ENCODE assay signal across 1 cellular context in the genomic region with DNA sequence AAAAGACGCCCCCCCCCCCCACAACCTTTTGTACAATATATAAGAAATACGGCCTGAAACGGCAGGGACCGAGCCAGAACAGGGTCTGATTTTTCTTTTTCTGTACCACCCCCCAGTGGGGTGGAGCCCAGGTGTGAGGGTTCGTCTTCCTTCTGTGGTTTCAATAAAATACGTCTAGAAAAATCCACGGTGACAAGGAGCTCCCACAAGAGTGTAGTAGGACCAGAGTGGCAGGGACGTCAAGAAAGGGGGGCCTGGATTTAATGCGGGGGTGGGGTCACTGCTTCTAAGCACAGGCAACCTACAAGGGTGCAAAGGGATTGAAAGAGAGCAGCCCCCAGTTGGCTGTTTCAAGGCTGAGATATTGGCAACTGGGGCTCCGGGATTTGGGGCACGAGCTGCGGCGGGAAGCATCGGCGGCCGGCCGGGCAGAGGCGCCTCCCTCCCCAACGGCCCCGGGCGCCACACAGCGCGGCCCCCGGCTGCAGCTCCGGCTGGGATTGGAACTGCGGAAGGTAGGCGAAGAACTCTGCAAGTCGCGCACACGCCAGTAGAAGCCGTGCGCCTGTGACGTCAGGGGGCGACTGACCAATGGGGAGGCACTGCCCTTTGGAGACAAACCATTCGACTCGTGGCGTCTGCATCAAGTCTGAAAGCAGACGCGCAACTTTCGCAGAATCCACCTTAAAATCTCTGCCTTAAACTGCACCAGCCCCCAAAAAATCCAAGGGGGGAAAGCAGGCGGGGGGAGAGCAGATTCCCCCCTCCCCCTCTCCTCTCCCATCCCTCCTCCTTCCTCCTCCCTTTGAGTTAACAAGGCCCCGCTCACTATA.
TF ChIP-seq lines count a peak whose summit lies in the region.

A gene (plus strand): TSS at position 623 of the 833 bp plus-strand sequence. CDS start 425 bp downstream, outside the sequence.

TF ChIP-seq in HepG2, 621 proteins besides CTCF, POLR2A, EP300 and RAD21 (continued from another document and continues in another):
- TF ChIP-seq, protein P1, sequence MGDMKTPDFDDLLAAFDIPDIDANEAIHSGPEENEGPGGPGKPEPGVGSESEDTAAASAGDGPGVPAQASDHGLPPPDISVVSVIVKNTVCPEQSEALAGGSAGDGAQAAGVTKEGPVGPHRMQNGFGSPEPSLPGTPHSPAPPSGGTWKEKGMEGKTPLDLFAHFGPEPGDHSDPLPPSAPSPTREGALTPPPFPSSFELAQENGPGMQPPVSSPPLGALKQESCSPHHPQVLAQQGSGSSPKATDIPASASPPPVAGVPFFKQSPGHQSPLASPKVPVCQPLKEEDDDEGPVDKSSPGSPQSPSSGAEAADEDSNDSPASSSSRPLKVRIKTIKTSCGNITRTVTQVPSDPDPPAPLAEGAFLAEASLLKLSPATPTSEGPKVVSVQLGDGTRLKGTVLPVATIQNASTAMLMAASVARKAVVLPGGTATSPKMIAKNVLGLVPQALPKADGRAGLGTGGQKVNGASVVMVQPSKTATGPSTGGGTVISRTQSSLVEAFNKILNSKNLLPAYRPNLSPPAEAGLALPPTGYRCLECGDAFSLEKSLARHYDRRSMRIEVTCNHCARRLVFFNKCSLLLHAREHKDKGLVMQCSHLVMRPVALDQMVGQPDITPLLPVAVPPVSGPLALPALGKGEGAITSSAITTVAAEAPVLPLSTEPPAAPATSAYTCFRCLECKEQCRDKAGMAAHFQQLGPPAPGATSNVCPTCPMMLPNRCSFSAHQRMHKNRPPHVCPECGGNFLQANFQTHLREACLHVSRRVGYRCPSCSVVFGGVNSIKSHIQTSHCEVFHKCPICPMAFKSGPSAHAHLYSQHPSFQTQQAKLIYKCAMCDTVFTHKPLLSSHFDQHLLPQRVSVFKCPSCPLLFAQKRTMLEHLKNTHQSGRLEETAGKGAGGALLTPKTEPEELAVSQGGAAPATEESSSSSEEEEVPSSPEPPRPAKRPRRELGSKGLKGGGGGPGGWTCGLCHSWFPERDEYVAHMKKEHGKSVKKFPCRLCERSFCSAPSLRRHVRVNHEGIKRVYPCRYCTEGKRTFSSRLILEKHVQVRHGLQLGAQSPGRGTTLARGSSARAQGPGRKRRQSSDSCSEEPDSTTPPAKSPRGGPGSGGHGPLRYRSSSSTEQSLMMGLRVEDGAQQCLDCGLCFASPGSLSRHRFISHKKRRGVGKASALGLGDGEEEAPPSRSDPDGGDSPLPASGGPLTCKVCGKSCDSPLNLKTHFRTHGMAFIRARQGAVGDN (CRISPR knock-in tag; IDR thresholded peaks at IDR 0.05), result peak; percentile 88
- TF ChIP-seq ZNF468 (CRISPR knock-in tag; IDR thresholded peaks at IDR 0.05) (no peak), EED (CRISPR knock-in tag; IDR thresholded peaks at IDR 0.05) (no peak), TRIM24 (CRISPR knock-in tag; IDR thresholded peaks at IDR 0.05) (no peak), MXD4 (CRISPR knock-in tag; IDR thresholded peaks at IDR 0.05) (no peak; the same call in 1 of the 2 replicates), SIN3A (IDR thresholded peaks at IDR 0.05; ENCODE audit: borderline replicate concordance, low read depth, low read length) (0 out of 2 replicates have a peak, but pooled peaks have one; percentile 22), RFXAP (CRISPR knock-in tag; IDR thresholded peaks at IDR 0.05; ENCODE audit: borderline replicate concordance) (peak; percentile 93), SOX5 (CRISPR knock-in tag; IDR thresholded peaks at IDR 0.05; ENCODE audit: borderline replicate concordance) (peak; percentile 48; the same call in 1 of the 2 replicates), FLYWCH1 (CRISPR knock-in tag; IDR thresholded peaks at IDR 0.05) (no peak), ZNF207 (IDR thresholded peaks at IDR 0.05; ENCODE audit: borderline replicate concordance) (no peak), RFX5 (IDR thresholded peaks at IDR 0.05; ENCODE audit: low read depth, low read length) (peak; percentile 86), SRSF1 (optimal IDR thresholded peaks at IDR 0.05; ENCODE audit: low read depth, low read length) (peak; percentile 83), SP1 (IDR thresholded peaks at IDR 0.05) (no peak), SP1 (CRISPR knock-in tag; IDR thresholded peaks at IDR 0.05) (no peak), MZF1 (CRISPR knock-in tag; IDR thresholded peaks at IDR 0.05; ENCODE audit: borderline replicate concordance) (no peak), MAF1 (CRISPR knock-in tag; IDR thresholded peaks at IDR 0.05; ENCODE audit: borderline replicate concordance) (no peak), MED8 (CRISPR knock-in tag; IDR thresholded peaks at IDR 0.05; ENCODE audit: insufficient replicate concordance) (no peak), GPN1 (CRISPR knock-in tag; IDR thresholded peaks at IDR 0.05; ENCODE audit: borderline replicate concordance) (no peak), ZNF792 (CRISPR knock-in tag; IDR thresholded peaks at IDR 0.05) (peak; percentile 37; the same call in 1 of the 2 replicates), TCF12 (IDR thresholded peaks at IDR 0.05) (no peak), TCF12 (CRISPR knock-in tag; IDR thresholded peaks at IDR 0.05) (no peak), ZFX (CRISPR knock-in tag; IDR thresholded peaks at IDR 0.05; ENCODE audit: low read depth) (peak; percentile 58; the same call in 1 of the 2 replicates), ZNF251 (CRISPR knock-in tag; IDR thresholded peaks at IDR 0.05) (no peak), PRMT3 (CRISPR knock-in tag; IDR thresholded peaks at IDR 0.05; ENCODE audit: borderline replicate concordance, low read depth) (peak; percentile 48; the same call in 1 of the 2 replicates), ZNF547 (CRISPR knock-in tag; IDR thresholded peaks at IDR 0.05) (peak; percentile 36; the same call in 1 of the 2 replicates), BRCA1 (CRISPR knock-in tag; IDR thresholded peaks at IDR 0.05) (no peak), CREB1 (IDR thresholded peaks at IDR 0.05) (peak; percentile 98), CREB1 (CRISPR knock-in tag; IDR thresholded peaks at IDR 0.05) (peak; percentile 86), ZFP36L1 (CRISPR knock-in tag; IDR thresholded peaks at IDR 0.05) (no peak), REPIN1 (CRISPR knock-in tag; IDR thresholded peaks at IDR 0.05; ENCODE audit: borderline replicate concordance, low read depth) (peak; percentile 71; the same call in 1 of the 2 replicates), DR1 (CRISPR knock-in tag; IDR thresholded peaks at IDR 0.05) (peak; percentile 54; the same call in 1 of the 2 replicates), SIN3B (IDR thresholded peaks at IDR 0.05; ENCODE audit: low read length) (0 out of 2 replicates have a peak, but pooled peaks have one; percentile 14), ARID2 (CRISPR knock-in tag; IDR thresholded peaks at IDR 0.05; ENCODE audit: borderline replicate concordance) (no peak), SAP130 (CRISPR knock-in tag; IDR thresholded peaks at IDR 0.05; ENCODE audit: low read depth) (peak; percentile 78; the same call in 1 of the 2 replicates), REXO4 (CRISPR knock-in tag; IDR thresholded peaks at IDR 0.05; ENCODE audit: borderline replicate concordance) (no peak), CBX1 (IDR thresholded peaks at IDR 0.05; ENCODE audit: low read depth) (no peak), ZSCAN21 (CRISPR knock-in tag; IDR thresholded peaks at IDR 0.05; ENCODE audit: borderline replicate concordance) (peak; percentile 64; the same call in 1 of the 2 replicates), ZNF432 (CRISPR knock-in tag; IDR thresholded peaks at IDR 0.05; ENCODE audit: borderline replicate concordance) (no peak), ZSCAN29 (CRISPR knock-in tag; conservative IDR thresholded peaks at IDR 0.05) (no peak)
- TF ChIP-seq, protein P2, sequence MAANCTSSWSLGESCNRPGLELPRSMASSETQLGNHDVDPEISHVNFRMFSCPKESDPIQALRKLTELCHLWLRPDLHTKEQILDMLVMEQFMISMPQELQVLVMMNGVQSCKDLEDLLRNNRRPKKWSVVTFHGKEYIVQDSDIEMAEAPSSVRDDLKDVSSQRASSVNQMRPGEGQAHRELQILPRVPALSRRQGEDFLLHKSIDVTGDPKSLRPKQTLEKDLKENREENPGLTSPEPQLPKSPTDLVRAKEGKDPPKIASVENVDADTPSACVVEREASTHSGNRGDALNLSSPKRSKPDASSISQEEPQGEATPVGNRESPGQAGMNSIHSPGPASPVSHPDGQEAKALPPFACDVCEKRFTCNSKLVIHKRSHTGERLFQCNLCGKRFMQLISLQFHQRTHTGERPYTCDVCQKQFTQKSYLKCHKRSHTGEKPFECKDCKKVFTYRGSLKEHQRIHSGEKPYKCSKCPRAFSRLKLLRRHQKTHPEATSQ (CRISPR knock-in tag; IDR thresholded peaks at IDR 0.05; ENCODE audit: borderline replicate concordance), result peak; percentile 50; the same call in 1 of the 2 replicates
- TF ChIP-seq, protein P3, sequence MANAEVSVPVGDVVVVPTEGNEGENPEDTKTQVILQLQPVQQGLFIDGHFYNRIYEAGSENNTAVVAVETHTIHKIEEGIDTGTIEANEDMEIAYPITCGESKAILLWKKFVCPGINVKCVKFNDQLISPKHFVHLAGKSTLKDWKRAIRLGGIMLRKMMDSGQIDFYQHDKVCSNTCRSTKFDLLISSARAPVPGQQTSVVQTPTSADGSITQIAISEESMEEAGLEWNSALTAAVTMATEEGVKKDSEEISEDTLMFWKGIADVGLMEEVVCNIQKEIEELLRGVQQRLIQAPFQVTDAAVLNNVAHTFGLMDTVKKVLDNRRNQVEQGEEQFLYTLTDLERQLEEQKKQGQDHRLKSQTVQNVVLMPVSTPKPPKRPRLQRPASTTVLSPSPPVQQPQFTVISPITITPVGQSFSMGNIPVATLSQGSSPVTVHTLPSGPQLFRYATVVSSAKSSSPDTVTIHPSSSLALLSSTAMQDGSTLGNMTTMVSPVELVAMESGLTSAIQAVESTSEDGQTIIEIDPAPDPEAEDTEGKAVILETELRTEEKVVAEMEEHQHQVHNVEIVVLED (CRISPR knock-in tag; IDR thresholded peaks at IDR 0.05; ENCODE audit: borderline replicate concordance), result peak; percentile 68; the same call in 1 of the 2 replicates
- TF ChIP-seq, protein P4, sequence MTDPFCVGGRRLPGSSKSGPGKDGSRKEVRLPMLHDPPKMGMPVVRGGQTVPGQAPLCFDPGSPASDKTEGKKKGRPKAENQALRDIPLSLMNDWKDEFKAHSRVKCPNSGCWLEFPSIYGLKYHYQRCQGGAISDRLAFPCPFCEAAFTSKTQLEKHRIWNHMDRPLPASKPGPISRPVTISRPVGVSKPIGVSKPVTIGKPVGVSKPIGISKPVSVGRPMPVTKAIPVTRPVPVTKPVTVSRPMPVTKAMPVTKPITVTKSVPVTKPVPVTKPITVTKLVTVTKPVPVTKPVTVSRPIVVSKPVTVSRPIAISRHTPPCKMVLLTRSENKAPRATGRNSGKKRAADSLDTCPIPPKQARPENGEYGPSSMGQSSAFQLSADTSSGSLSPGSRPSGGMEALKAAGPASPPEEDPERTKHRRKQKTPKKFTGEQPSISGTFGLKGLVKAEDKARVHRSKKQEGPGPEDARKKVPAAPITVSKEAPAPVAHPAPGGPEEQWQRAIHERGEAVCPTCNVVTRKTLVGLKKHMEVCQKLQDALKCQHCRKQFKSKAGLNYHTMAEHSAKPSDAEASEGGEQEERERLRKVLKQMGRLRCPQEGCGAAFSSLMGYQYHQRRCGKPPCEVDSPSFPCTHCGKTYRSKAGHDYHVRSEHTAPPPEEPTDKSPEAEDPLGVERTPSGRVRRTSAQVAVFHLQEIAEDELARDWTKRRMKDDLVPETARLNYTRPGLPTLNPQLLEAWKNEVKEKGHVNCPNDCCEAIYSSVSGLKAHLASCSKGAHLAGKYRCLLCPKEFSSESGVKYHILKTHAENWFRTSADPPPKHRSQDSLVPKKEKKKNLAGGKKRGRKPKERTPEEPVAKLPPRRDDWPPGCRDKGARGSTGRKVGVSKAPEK (CRISPR knock-in tag; IDR thresholded peaks at IDR 0.05; ENCODE audit: borderline replicate concordance), result no peak
- TF ChIP-seq, protein P5, sequence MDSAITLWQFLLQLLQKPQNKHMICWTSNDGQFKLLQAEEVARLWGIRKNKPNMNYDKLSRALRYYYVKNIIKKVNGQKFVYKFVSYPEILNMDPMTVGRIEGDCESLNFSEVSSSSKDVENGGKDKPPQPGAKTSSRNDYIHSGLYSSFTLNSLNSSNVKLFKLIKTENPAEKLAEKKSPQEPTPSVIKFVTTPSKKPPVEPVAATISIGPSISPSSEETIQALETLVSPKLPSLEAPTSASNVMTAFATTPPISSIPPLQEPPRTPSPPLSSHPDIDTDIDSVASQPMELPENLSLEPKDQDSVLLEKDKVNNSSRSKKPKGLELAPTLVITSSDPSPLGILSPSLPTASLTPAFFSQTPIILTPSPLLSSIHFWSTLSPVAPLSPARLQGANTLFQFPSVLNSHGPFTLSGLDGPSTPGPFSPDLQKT (CRISPR knock-in tag; IDR thresholded peaks at IDR 0.05; ENCODE audit: borderline replicate concordance), result no peak
- TF ChIP-seq, protein P6, sequence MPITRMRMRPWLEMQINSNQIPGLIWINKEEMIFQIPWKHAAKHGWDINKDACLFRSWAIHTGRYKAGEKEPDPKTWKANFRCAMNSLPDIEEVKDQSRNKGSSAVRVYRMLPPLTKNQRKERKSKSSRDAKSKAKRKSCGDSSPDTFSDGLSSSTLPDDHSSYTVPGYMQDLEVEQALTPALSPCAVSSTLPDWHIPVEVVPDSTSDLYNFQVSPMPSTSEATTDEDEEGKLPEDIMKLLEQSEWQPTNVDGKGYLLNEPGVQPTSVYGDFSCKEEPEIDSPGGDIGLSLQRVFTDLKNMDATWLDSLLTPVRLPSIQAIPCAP (CRISPR knock-in tag; IDR thresholded peaks at IDR 0.05; ENCODE audit: low read depth), result no peak
- TF ChIP-seq, protein P7, sequence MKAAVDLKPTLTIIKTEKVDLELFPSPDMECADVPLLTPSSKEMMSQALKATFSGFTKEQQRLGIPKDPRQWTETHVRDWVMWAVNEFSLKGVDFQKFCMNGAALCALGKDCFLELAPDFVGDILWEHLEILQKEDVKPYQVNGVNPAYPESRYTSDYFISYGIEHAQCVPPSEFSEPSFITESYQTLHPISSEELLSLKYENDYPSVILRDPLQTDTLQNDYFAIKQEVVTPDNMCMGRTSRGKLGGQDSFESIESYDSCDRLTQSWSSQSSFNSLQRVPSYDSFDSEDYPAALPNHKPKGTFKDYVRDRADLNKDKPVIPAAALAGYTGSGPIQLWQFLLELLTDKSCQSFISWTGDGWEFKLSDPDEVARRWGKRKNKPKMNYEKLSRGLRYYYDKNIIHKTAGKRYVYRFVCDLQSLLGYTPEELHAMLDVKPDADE (CRISPR knock-in tag; IDR thresholded peaks at IDR 0.05), result no peak
- TF ChIP-seq, protein P8, sequence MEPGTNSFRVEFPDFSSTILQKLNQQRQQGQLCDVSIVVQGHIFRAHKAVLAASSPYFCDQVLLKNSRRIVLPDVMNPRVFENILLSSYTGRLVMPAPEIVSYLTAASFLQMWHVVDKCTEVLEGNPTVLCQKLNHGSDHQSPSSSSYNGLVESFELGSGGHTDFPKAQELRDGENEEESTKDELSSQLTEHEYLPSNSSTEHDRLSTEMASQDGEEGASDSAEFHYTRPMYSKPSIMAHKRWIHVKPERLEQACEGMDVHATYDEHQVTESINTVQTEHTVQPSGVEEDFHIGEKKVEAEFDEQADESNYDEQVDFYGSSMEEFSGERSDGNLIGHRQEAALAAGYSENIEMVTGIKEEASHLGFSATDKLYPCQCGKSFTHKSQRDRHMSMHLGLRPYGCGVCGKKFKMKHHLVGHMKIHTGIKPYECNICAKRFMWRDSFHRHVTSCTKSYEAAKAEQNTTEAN (CRISPR knock-in tag; conservative IDR thresholded peaks at IDR 0.05), result peak; percentile 64; the same call in 1 of the 2 replicates
